1 cellular context compared by ENCODE assay signal in genomic region chr9:120928720-120929389, GRCh38.
TF ChIP-seq lines count a peak whose summit lies in the region.

No MANE protein-coding gene starts in this region.

TF ChIP-seq in HepG2, 621 proteins besides CTCF, POLR2A, EP300 and RAD21 (continued from another document and continues in another):
- TF ChIP-seq, protein P1, sequence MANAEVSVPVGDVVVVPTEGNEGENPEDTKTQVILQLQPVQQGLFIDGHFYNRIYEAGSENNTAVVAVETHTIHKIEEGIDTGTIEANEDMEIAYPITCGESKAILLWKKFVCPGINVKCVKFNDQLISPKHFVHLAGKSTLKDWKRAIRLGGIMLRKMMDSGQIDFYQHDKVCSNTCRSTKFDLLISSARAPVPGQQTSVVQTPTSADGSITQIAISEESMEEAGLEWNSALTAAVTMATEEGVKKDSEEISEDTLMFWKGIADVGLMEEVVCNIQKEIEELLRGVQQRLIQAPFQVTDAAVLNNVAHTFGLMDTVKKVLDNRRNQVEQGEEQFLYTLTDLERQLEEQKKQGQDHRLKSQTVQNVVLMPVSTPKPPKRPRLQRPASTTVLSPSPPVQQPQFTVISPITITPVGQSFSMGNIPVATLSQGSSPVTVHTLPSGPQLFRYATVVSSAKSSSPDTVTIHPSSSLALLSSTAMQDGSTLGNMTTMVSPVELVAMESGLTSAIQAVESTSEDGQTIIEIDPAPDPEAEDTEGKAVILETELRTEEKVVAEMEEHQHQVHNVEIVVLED (CRISPR knock-in tag; IDR thresholded peaks at IDR 0.05; ENCODE audit: borderline replicate concordance) = peak; percentile 51
- TF ChIP-seq MXD4 (CRISPR knock-in tag; IDR thresholded peaks at IDR 0.05) (0 out of 2 replicates have a peak, but pooled peaks have one; percentile 56), ZNF766 (CRISPR knock-in tag; IDR thresholded peaks at IDR 0.05; ENCODE audit: borderline replicate concordance) (0 out of 2 replicates have a peak, but pooled peaks have one; percentile 19), ZNF816 (CRISPR knock-in tag; IDR thresholded peaks at IDR 0.05; ENCODE audit: borderline replicate concordance) (no peak), ISL2 (CRISPR knock-in tag; IDR thresholded peaks at IDR 0.05) (peak; percentile 27; the same call in 1 of the 2 replicates), HNRNPK (IDR thresholded peaks at IDR 0.05; ENCODE audit: low read depth, low read length, poor library complexity, severe bottlenecking) (peak; percentile 76), HNRNPH1 (optimal IDR thresholded peaks at IDR 0.05; ENCODE audit: low read depth, low read length) (no peak), TAF1 (CRISPR knock-in tag; IDR thresholded peaks at IDR 0.05) (peak; percentile 67; the same call in 1 of the 2 replicates), ZMYM4 (CRISPR knock-in tag; IDR thresholded peaks at IDR 0.05) (peak; percentile 66; the same call in 1 of the 2 replicates), ZFP91 (CRISPR knock-in tag; IDR thresholded peaks at IDR 0.05; ENCODE audit: borderline replicate concordance) (peak; percentile 49; the same call in 1 of the 2 replicates), CEBPG (CRISPR knock-in tag; IDR thresholded peaks at IDR 0.05) (no peak), FOSL1 (CRISPR knock-in tag; IDR thresholded peaks at IDR 0.05; ENCODE audit: borderline replicate concordance) (0 out of 2 replicates have a peak, but pooled peaks have one; percentile 7), ZNF660 (CRISPR knock-in tag; IDR thresholded peaks at IDR 0.05; ENCODE audit: borderline replicate concordance, low read depth) (no peak), NRL (CRISPR knock-in tag; IDR thresholded peaks at IDR 0.05; ENCODE audit: borderline replicate concordance) (no peak), JDP2 (CRISPR knock-in tag; IDR thresholded peaks at IDR 0.05; ENCODE audit: borderline replicate concordance) (no peak), ZNF451 (CRISPR knock-in tag; IDR thresholded peaks at IDR 0.05) (peak; percentile 74; the same call in 1 of the 2 replicates), ZNF484 (CRISPR knock-in tag; IDR thresholded peaks at IDR 0.05; ENCODE audit: borderline replicate concordance, low read depth) (no peak), ZBTB38 (CRISPR knock-in tag; IDR thresholded peaks at IDR 0.05) (peak; percentile 80; the same call in 1 of the 2 replicates), THAP8 (CRISPR knock-in tag; IDR thresholded peaks at IDR 0.05; ENCODE audit: borderline replicate concordance) (peak; percentile 32; the same call in 1 of the 2 replicates), CREB3 (CRISPR knock-in tag; IDR thresholded peaks at IDR 0.05) (0 out of 2 replicates have a peak, but pooled peaks have one; percentile 47), ZSCAN20 (CRISPR knock-in tag; IDR thresholded peaks at IDR 0.05; ENCODE audit: borderline replicate concordance) (peak; percentile 87; the same call in 1 of the 2 replicates), ZNF382 (CRISPR knock-in tag; IDR thresholded peaks at IDR 0.05; ENCODE audit: borderline replicate concordance) (no peak), ZNF788 (CRISPR knock-in tag; IDR thresholded peaks at IDR 0.05; ENCODE audit: borderline replicate concordance) (peak; percentile 74; the same call in 1 of the 2 replicates), RBM22 (optimal IDR thresholded peaks at IDR 0.05; ENCODE audit: low read length) (no peak), ZNF383 (CRISPR knock-in tag; IDR thresholded peaks at IDR 0.05; ENCODE audit: borderline replicate concordance) (0 out of 2 replicates have a peak, but pooled peaks have one; percentile 21), ZFX (CRISPR knock-in tag; IDR thresholded peaks at IDR 0.05; ENCODE audit: low read depth) (peak; percentile 78), ZFP1 (CRISPR knock-in tag; IDR thresholded peaks at IDR 0.05) (no peak), ZMYM3 (CRISPR knock-in tag; IDR thresholded peaks at IDR 0.05) (peak; percentile 36; the same call in 1 of the 2 replicates), ZNF619 (CRISPR knock-in tag; IDR thresholded peaks at IDR 0.05) (no peak), ZNF235 (CRISPR knock-in tag; IDR thresholded peaks at IDR 0.05; ENCODE audit: borderline replicate concordance) (0 out of 2 replicates have a peak, but pooled peaks have one; percentile 20), KAT7 (CRISPR knock-in tag; IDR thresholded peaks at IDR 0.05; ENCODE audit: borderline replicate concordance) (peak; percentile 51; the same call in 1 of the 2 replicates), SIX4 (CRISPR knock-in tag; IDR thresholded peaks at IDR 0.05) (no peak), TBX2 (CRISPR knock-in tag; IDR thresholded peaks at IDR 0.05; ENCODE audit: borderline replicate concordance) (peak; percentile 68; the same call in 1 of the 2 replicates), KDM1A (CRISPR knock-in tag; IDR thresholded peaks at IDR 0.05) (no peak), MTF1 (CRISPR knock-in tag; IDR thresholded peaks at IDR 0.05) (0 out of 2 replicates have a peak, but pooled peaks have one; percentile 25), ATF3 (CRISPR knock-in tag; IDR thresholded peaks at IDR 0.05) (no peak; the same call in 1 of the 2 replicates), HNF4G (IDR thresholded peaks at IDR 0.05; ENCODE audit: borderline replicate concordance, low read depth, low read length) (no peak), HNF4G (CRISPR knock-in tag; IDR thresholded peaks at IDR 0.05; ENCODE audit: borderline replicate concordance, low read depth) (0 out of 2 replicates have a peak, but pooled peaks have one; percentile 29), HINFP (CRISPR knock-in tag; IDR thresholded peaks at IDR 0.05; ENCODE audit: low read depth) (no peak), ZNF460 (CRISPR knock-in tag; IDR thresholded peaks at IDR 0.05; ENCODE audit: borderline replicate concordance) (peak; percentile 39; the same call in 1 of the 2 replicates), FOXK2 (IDR thresholded peaks at IDR 0.05) (no peak), ZMAT3 (CRISPR knock-in tag; conservative IDR thresholded peaks at IDR 0.05) (0 out of 2 replicates have a peak, but pooled peaks have one; percentile 48), ZNF292 (CRISPR knock-in tag; IDR thresholded peaks at IDR 0.05; ENCODE audit: borderline replicate concordance, low read depth) (no peak), RBFOX2 (IDR thresholded peaks at IDR 0.05; ENCODE audit: low read depth, low read length) (peak; percentile 82), FOXC1 (CRISPR knock-in tag; IDR thresholded peaks at IDR 0.05; ENCODE audit: borderline replicate concordance) (no peak), UBTF (CRISPR knock-in tag; IDR thresholded peaks at IDR 0.05) (peak; percentile 82), NR2F2 (IDR thresholded peaks at IDR 0.05; ENCODE audit: borderline replicate concordance, low read depth) (no peak), JUNB (CRISPR knock-in tag; IDR thresholded peaks at IDR 0.05; ENCODE audit: borderline replicate concordance) (no peak), ZBTB1 (CRISPR knock-in tag; IDR thresholded peaks at IDR 0.05; ENCODE audit: borderline replicate concordance) (no peak), ZSCAN21 (CRISPR knock-in tag; IDR thresholded peaks at IDR 0.05; ENCODE audit: borderline replicate concordance) (peak; percentile 47; the same call in 1 of the 2 replicates)
- TF ChIP-seq, protein P2, sequence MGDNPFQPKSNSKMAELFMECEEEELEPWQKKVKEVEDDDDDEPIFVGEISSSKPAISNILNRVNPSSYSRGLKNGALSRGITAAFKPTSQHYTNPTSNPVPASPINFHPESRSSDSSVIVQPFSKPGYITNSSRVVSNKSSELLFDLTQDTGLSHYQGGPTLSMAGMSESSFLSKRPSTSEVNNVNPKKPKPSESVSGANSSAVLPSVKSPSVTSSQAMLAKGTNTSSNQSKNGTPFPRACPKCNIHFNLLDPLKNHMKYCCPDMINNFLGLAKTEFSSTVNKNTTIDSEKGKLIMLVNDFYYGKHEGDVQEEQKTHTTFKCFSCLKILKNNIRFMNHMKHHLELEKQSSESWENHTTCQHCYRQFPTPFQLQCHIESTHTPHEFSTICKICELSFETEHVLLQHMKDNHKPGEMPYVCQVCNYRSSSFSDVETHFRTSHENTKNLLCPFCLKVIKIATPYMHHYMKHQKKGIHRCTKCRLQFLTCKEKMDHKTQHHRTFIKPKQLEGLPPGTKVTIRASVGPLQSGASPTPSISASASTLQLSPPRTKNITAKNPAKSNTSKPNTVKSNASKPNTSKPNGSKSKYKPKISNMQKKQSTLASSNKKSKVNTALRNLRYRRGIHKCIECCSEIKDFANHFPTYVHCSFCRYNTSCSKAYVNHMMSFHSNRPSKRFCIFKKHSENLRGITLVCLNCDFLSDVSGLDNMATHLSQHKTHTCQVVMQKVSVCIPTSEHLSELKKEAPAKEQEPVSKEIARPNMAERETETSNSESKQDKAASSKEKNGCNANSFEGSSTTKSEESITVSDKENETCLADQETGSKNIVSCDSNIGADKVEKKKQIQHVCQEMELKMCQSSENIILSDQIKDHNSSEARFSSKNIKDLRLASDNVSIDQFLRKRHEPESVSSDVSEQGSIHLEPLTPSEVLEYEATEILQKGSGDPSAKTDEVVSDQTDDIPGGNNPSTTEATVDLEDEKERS (CRISPR knock-in tag; IDR thresholded peaks at IDR 0.05) = no peak
- TF ChIP-seq, protein P3, sequence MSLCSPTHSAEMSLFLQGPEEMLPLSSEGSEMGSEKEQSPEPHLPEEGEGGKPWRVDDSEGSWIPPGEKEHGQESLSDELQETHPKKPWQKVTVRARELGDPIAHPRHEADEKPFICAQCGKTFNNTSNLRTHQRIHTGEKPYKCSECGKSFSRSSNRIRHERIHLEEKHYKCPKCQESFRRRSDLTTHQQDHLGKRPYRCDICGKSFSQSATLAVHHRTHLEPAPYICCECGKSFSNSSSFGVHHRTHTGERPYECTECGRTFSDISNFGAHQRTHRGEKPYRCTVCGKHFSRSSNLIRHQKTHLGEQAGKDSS (CRISPR knock-in tag; IDR thresholded peaks at IDR 0.05; ENCODE audit: borderline replicate concordance, low read depth) = 0 out of 2 replicates have a peak, but pooled peaks have one; percentile 36
- TF ChIP-seq, protein P4, sequence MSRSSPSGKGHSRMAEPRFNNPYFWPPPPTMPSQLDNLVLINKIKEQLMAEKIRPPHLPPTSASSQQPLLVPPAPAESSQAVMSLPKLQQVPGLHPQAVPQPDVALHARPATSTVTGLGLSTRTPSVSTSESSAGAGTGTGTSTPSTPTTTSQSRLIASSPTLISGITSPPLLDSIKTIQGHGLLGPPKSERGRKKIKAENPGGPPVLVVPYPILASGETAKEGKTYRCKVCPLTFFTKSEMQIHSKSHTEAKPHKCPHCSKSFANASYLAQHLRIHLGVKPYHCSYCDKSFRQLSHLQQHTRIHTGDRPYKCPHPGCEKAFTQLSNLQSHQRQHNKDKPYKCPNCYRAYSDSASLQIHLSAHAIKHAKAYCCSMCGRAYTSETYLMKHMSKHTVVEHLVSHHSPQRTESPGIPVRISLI (CRISPR knock-in tag; IDR thresholded peaks at IDR 0.05; ENCODE audit: borderline replicate concordance) = peak; percentile 38; the same call in 1 of the 2 replicates
